Comparison of ENCODE assay signal across 13 cellular contexts in the genomic region with DNA sequence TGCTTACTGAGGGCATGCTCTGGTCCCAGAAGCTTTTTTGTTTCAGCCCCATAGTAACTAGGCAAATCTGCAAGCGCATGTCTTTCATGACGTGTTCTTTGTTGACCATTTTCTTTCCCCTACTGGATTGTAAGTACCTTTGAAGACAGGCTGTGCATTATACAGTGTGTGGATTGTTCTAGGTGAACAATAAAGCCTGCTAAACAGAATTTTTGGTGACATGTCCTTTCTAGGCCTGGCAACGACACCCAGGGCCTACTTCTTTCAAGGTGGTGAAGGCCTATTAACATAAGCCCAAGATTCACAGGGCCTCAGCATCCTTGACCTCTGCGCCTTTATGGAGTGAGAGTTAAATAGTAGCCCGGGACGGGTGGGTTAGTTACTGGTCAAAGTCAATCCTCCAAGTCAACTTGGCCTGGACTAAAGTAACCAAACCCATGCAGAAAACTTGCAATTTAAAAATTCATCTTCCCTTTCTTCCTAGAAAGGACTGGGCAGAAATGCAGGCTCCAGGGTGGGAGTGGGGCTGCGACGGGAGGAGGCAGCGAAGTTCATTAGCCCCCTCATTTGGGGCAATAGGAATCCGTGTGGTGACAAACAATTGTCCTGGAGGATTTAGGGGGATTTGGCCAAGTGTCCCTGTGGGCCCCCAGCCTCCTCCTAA. TPM values are rescaled to one million over a fixed set of nuclear protein-coding genes. Genes with fewer than 3 reads are reported as not detected.
DNase-seq lines count a peak whose midpoint lies in the region; ATAC-seq, FAIRE-seq and TF ChIP-seq lines count a peak whose summit lies in the region.
"Had no signal": no experiment of that assay in that cellular context is flagged by ENCODE, and none has a peak within 500 bp of the region (broad histone marks: within the 10 kb centered on the region; RNA-seq: fewer than 3 reads in every experiment).

No MANE protein-coding gene starts in this region.

- CTCF ChIA-PET in GM12878 (lab: Yijun Ruan, JAX), result interaction anchor here (0.6 to 2.4 kb wide), 12 partner anchors 11 to 668 kb away, joined by 3 to 13 read pairs (median 3); no protein-coding TSS in a partner anchor

- H3K9ac ChIP-seq in GM12878 (ENCODE audit: control insufficient read depth, insufficient read depth, low read length), result no peak overlapping the region

- no peak for ATAC-seq in GM12878
- no peak for ATAC-seq in upper lobe of left lung (ENCODE audit: low FRiP score in 2 of 2)

- no peak for FAIRE-seq in GM12878 (lab: Jason Lieb, UNC)
- FAIRE-seq: urothelium cell line had no signal

- TF ChIP-seq RAD21 in GM12878 (IDR thresholded peaks at IDR 0.05; ENCODE audit: insufficient read depth, low read depth, low read length), result no peak

- in situ Hi-C loops in GM12878 (cut with MboI), result no loop called here

- no peaks in the 10 kb centered on the region for H3K79me2 ChIP-seq in GM12878 (ENCODE audit: control insufficient read depth, insufficient read depth, low read length)

- no peaks in the 10 kb centered on the region for H3K27me3 ChIP-seq in left ventricle myocardium inferior (ENCODE audit: low read depth)
- no peaks in the 10 kb centered on the region for H3K27me3 ChIP-seq in right atrium auricular region
- no peaks in the 10 kb centered on the region for H3K27me3 ChIP-seq in GM12878 (replicated peaks in 1 of 2; ENCODE audit: control insufficient read depth in 2 of 2, insufficient read depth in 2 of 2, low read length in 1 of 2)
- no peaks in the 10 kb centered on the region for H3K27me3 ChIP-seq in upper lobe of left lung
- H3K27me3 ChIP-seq in ovary, result no peaks in the 10 kb centered on the region

- H3K4me3 ChIP-seq in left ventricle myocardium inferior (peak overlapping the region; percentile 76), right atrium auricular region (peak overlapping the region in 1 of 2 donors; percentile 58), GM12878 (peak overlapping the region; percentile 66; the same call in 1 of the 2 replicates), mesodermal cell (ENCODE audit: extremely low read depth, insufficient read depth, low read length, poor library complexity, severe bottlenecking) (peak overlapping the region; percentile 47), upper lobe of left lung (peak overlapping the region in 3 of 4 donors; percentile 45 to 63 (median 60)), ovary (no peak overlapping the region)

- SMC1A ChIA-PET in GM12878 (lab: Charles Lee; ENCODE audit: uncharacterized antibody, unreplicated experiment), result interaction anchor here (0.7 to 1.4 kb wide), 4 partner anchors 9 to 267 kb away, joined by 3 to 4 read pairs (median 4); no protein-coding TSS in a partner anchor

- BruUV-seq in GM12878 (replicated peaks; lab: Mats Ljungman, UMichigan), result no TSS peak

- H3K36me3 ChIP-seq in left ventricle myocardium inferior (peaks cover 4% of the 10 kb centered on the region), right atrium auricular region (no peaks in the 10 kb centered on the region), GM12878 (ENCODE audit: control insufficient read depth in 2 of 2, insufficient read depth in 2 of 2, low read length in 1 of 2) (no peaks in the 10 kb centered on the region; a peak in 2 of 4 replicates), mesodermal cell (ENCODE audit: control insufficient read depth, insufficient read depth, low read length) (no peaks in the 10 kb centered on the region), upper lobe of left lung (peaks cover 0 to 7% (median 0%) of the 10 kb centered on the region in 4 donors), ovary (no peaks in the 10 kb centered on the region)

- H3K27ac ChIP-seq in left ventricle myocardium inferior (replicated peaks) (no peak overlapping the region), right atrium auricular region (no peak overlapping the region), GM12878 (ENCODE audit: control insufficient read depth, insufficient read depth) (no peak overlapping the region), mesodermal cell (ENCODE audit: low read depth, low read length, severe bottlenecking) (peak overlapping the region; percentile 90), upper lobe of left lung (peak overlapping the region in 1 of 4 donors; percentile 70), ovary (no peak overlapping the region)

- intact Hi-C loops in left ventricle myocardium inferior (cut with micrococcal nuclease) (no loop called here), GM12878 (cut with micrococcal nuclease; ENCODE audit: unreplicated experiment) (loop anchor here (10.0 kb wide), 1 partner anchor 265 kb away; no protein-coding TSS in a partner anchor), ovary (cut with DNase I) (loop anchor here in 1 of 4 donors (5.0 kb wide), 1 partner anchor 268 kb away; no protein-coding TSS in a partner anchor)

- peak overlapping the region; percentile 100 for H3K4me2 ChIP-seq in GM12878 (ENCODE audit: control insufficient read depth, insufficient read depth)

- POLR2A ChIA-PET in GM12878 (lab: Charles Lee), result no interaction called here

- H3K4me1 ChIP-seq in left ventricle myocardium inferior (peaks cover 15% of the 10 kb centered on the region), right atrium auricular region (peaks cover 0 to 9% of the 10 kb centered on the region in 2 donors), GM12878 (ENCODE audit: control insufficient read depth, insufficient read depth, low read length) (no peaks in the 10 kb centered on the region), mesodermal cell (ENCODE audit: control insufficient read depth, insufficient read depth, low read length, poor library complexity, severe bottlenecking) (peaks cover 9% of the 10 kb centered on the region), upper lobe of left lung (peaks cover 7 to 17% (median 8%) of the 10 kb centered on the region in 4 donors), ovary (ENCODE audit: insufficient read depth) (peaks cover 2% of the 10 kb centered on the region)

- no peak overlapping the region for H2AFZ ChIP-seq in GM12878 (ENCODE audit: control insufficient read depth, low read depth, low read length)

- TF ChIP-seq EP300 in GM12878 (IDR thresholded peaks at IDR 0.05; ENCODE audit: borderline replicate concordance in 1 of 2, control insufficient read depth in 1 of 2, low read depth in 2 of 2, low read length in 2 of 2) (no peak), upper lobe of left lung (IDR thresholded peaks at IDR 0.05) (no peak), ovary (IDR thresholded peaks at IDR 0.05) (no peak)

- H3K9me3 ChIP-seq in left ventricle myocardium inferior (replicated peaks), result no peaks in the 10 kb centered on the region
- no peaks in the 10 kb centered on the region for H3K9me3 ChIP-seq in right atrium auricular region
- H3K9me3 ChIP-seq in GM12878 (replicated peaks; ENCODE audit: control insufficient read depth, insufficient read depth, low read length), result no peaks in the 10 kb centered on the region
- no peaks in the 10 kb centered on the region for H3K9me3 ChIP-seq in mesodermal cell (ENCODE audit: control insufficient read depth, low read length)
- H3K9me3 ChIP-seq in upper lobe of left lung, result no peaks in the 10 kb centered on the region
- H3K9me3 ChIP-seq in ovary, result no peaks in the 10 kb centered on the region

- H4K20me1 ChIP-seq in GM12878 (ENCODE audit: control insufficient read depth, insufficient read depth), result no peaks in the 10 kb centered on the region

- TF ChIP-seq CTCF in left ventricle myocardium inferior (IDR thresholded peaks at IDR 0.05; ENCODE audit: borderline replicate concordance), result no peak
- TF ChIP-seq CTCF in right atrium auricular region (IDR thresholded peaks at IDR 0.05), result no peak
- no peak for TF ChIP-seq CTCF in GM12878 (IDR thresholded peaks at IDR 0.05 in 2 of 3, conservative IDR thresholded peaks at IDR 0.05 in 1 of 3; ENCODE audit: control insufficient read depth in 2 of 3, extremely low read depth in 1 of 3, insufficient read depth in 1 of 3, low read depth in 3 of 3, low read length in 3 of 3)
- TF ChIP-seq CTCF in upper lobe of left lung (IDR thresholded peaks at IDR 0.05), result no peak
- TF ChIP-seq CTCF in ovary (IDR thresholded peaks at IDR 0.05), result no peak

- RAD21 ChIA-PET in GM12878 (lab: Charles Lee; ENCODE audit: unreplicated experiment), result interaction anchor here (0.9 to 1.6 kb wide), 4 partner anchors 44 to 273 kb away, joined by 3 to 6 read pairs (median 4); no protein-coding TSS in a partner anchor

- TF ChIP-seq POLR2A in GM12878 (IDR thresholded peaks at IDR 0.05; ENCODE audit: low read depth, low read length) (no peak), upper lobe of left lung (IDR thresholded peaks at IDR 0.05) (no peak), ovary (IDR thresholded peaks at IDR 0.05) (no peak)

- DNase-seq in left ventricle myocardium inferior (no peak), right atrium auricular region (ENCODE audit: low spot score) (no peak), GM12878 (ENCODE audit: low read depth, low spot score) (no peak), upper lobe of left lung (no peak), ovary (no peak), T1000 (lab: John Stamatoyannopoulos, UW) (no peak), cerebellar nuclear complex (lab: John Stamatoyannopoulos, UW) (no peak)
- DNase-seq: activated naive CD4-positive, alpha-beta T cell; COR-L47; MV-4-11 had no signal

- 89% methylated on average over 10 of the region's 10 CpGs for WGBS in GM12878 (ENCODE audit: insufficient coverage, insufficient replicate concordance, low lambda C conversion rate, missing lambda C conversion rate)
- WGBS in mesodermal cell (ENCODE audit: insufficient coverage in 2 of 2), 2 experiments, result 31 to 60% methylated on average over 1 to 3 of the region's 10 CpGs
- WGBS in upper lobe of left lung, 2 donors, result 91 to 93% methylated on average over 10 of the region's 10 CpGs
- 83 to 88% (median 86%) methylated on average over 10 of the region's 10 CpGs for WGBS in ovary, 3 donors

RNA-seq across cellular contexts. Expression of a gene that starts 37.6 kb away (rescaled TPM):
- total RNA-seq in left ventricle myocardium inferior, result not detected
- not detected for total RNA-seq in right atrium auricular region
- total RNA-seq in GM12878 (2013; cell fraction: nucleolus; rRNA removed), result 0.10 and 0.12 TPM in 2 replicates
- total RNA-seq in GM12878 (2014; rRNA removed), result 0.17 and 0.27 TPM in 2 replicates
- 0.18 and 0.27 TPM in 2 replicates for total RNA-seq in GM12878 (2014; rRNA removed; fragmentation: Illumina TruSeq; extraction: Trizol)
- 0.48 and 0.69 TPM in 2 replicates for total RNA-seq in GM12878 (2021)
- polyA plus RNA-seq in GM12878 (2011; ENCODE audit: low read depth), result 0.05 TPM
- polyA plus RNA-seq in GM12878 (2011; rRNA removed), result 1.8 and 1.9 TPM in 2 replicates
- 1.2 and 1.3 TPM in 2 replicates for polyA plus RNA-seq in GM12878 (2011; cell fraction: cytosol; rRNA removed)
- 2.0 and 2.9 TPM in 2 replicates for polyA plus RNA-seq in GM12878 (2011; cell fraction: nucleus; rRNA removed)
- 0.03 TPM in 2 replicates for polyA plus RNA-seq in GM12878 (2012)
- 0.16 and 0.24 TPM in 2 replicates for polyA plus RNA-seq in GM12878 (2014; fragmentation: Illumina TruSeq; extraction: Trizol)
- under 1 TPM; 0.02 to 0.08 TPM for polyA plus RNA-seq in GM12878 (2014; fragmentation: Nextera tagmentation; extraction: Ambion mirVana)
- polyA plus RNA-seq in GM12878 (2014; rRNA removed), result 0.14 and 0.16 TPM in 2 replicates
- under 1 TPM; 0.04 to 0.09 TPM for polyA plus RNA-seq in GM12878 (2016; fragmentation: Nextera tagmentation; extraction: Ambion mirVana)
- polyA minus RNA-seq in GM12878 (2011; rRNA and poly(A)+ RNA removed), result 4.8 and 5.0 TPM in 2 replicates
- 2.7 and 2.8 TPM in 2 replicates for polyA minus RNA-seq in GM12878 (2011; cell fraction: cytosol; rRNA and poly(A)+ RNA removed)
- 3.3 and 6.1 TPM in 2 replicates for polyA minus RNA-seq in GM12878 (2011; cell fraction: nucleus; rRNA and poly(A)+ RNA removed)
- 20.3 TPM for polyA plus RNA-seq in mesodermal cell (2013, experiment 1 of 2)
- polyA plus RNA-seq in mesodermal cell (2013, experiment 2 of 2), result 18.1 TPM
- 1 to 10 TPM; 2.2 to 7.3 (median 3.8) TPM for total RNA-seq in upper lobe of left lung
- under 1 TPM in 4 of 7 donors, not detected in 3; 0.05 to 0.43 (median 0.21) TPM for total RNA-seq in ovary
- polyA plus RNA-seq in ovary, result under 1 TPM in 1 of 2 donors, not detected in 1; 0.06 TPM
- total RNA-seq: glomerular endothelial cell had no signal
